17 cellular contexts compared by ENCODE assay signal in the genomic region with DNA sequence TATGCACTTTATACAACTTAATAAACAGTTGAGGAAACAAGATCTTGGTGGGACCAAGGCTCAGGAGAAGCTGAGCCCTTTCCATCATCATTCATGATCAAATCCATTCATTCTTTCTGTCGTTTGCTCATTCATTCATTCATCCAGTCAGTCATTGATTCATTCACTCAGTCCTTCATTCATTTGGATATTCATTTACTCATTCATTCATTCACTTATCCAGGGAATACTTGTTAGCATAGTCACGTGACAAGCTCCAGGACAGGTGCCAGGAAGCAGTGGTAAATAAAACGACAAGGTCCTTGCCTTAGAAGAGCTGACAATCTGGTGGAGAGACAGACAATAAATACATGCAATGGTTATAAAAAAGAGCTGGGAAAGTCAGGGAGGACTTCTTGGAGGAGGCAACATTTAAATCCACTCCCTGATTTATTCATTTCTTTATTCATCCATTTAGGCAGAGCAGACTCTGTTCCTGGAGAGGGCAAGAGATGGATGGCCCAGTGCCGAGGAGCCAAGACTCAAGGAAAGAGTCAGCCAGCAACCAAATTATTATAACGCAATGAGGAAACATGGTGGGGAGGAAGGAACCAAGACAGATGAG.
"Had no signal": no experiment of that assay in that cellular context is flagged by ENCODE, and none has a peak within 500 bp of the region (broad histone marks: within the 10 kb centered on the region; RNA-seq: fewer than 3 reads in every experiment).

No MANE protein-coding gene starts in this region.

- H3K27me3 ChIP-seq: thyroid gland had no signal

- DNase-seq: activated gamma-delta T cell treated with Interleukin-2 at 50 U/mL for 16 hours; activated T-cell treated with anti-CD3 and anti-CD28 coated beads, Interleukin-2, amount 50 U/mL, for 1 hour; effector CD4-positive, alpha-beta T cell; heart right ventricle; lower lobe of right lung; mesendoderm; nephron progenitor cell; nucleus accumbens; sigmoid colon; stimulated activated CD4-positive, alpha-beta T cell treated with anti-CD3 and anti-CD28 coated beads, Interleukin-4, amount 100 ng/mL, for 24 hours; stimulated activated naive CD8-positive, alpha-beta T cell treated with anti-CD3 and anti-CD28 coated beads, Interleukin-15, Interleukin-2, amounts not matched to agents 100 U/mL and 50 U/mL, for 24 hours; substantia nigra had no signal

- H3K4me3 ChIP-seq: heart right ventricle, lower lobe of right lung, mucosa of descending colon, sigmoid colon, thyroid gland had no signal

- H3K9me3 ChIP-seq: heart right ventricle, lower lobe of right lung, mucosa of descending colon, sigmoid colon, thyroid gland had no signal

- ATAC-seq: activated naive CD4-positive, alpha-beta T cell treated with anti-CD3 and anti-CD28 coated beads, Interleukin-2, amount 50 U/mL, for 72 hours; heart right ventricle; left lobe of liver; lower lobe of right lung; mucosa of descending colon; stimulated activated naive CD8-positive, alpha-beta T cell treated with anti-CD3 and anti-CD28 coated beads, Interleukin-15, Interleukin-2, amounts not matched to agents 100 U/mL and 50 U/mL, for 24 hours; WTC11 had no signal

- H3K27ac ChIP-seq: heart right ventricle, lower lobe of right lung, sigmoid colon, thyroid gland had no signal

- H3K36me3 ChIP-seq: heart right ventricle, lower lobe of right lung, sigmoid colon, thyroid gland had no signal
